ENCODE assay signal across 36 cellular contexts in genomic region chr7:82128546-82128945, GRCh38.
"Had no signal": no experiment of that assay in that cellular context is flagged by ENCODE, and none has a peak within 500 bp of the region (broad histone marks: within the 10 kb centered on the region; RNA-seq: fewer than 3 reads in every experiment).

No MANE protein-coding gene starts in this region.

- H3K4me3 Mint-ChIP-seq: activated B cell treated with CpG ODN at 0.5 μM for 24 hours; activated CD4-positive, alpha-beta memory T cell treated with anti-CD3 and anti-CD28 coated beads for 36 hours; activated CD4-positive, alpha-beta T cell treated with anti-CD3 and anti-CD28 coated beads, Interleukin-2, amount 10 ng/mL, durations not matched to agents 24 days and 14 days; activated CD8-positive, alpha-beta T cell treated with anti-CD3 and anti-CD28 coated beads for 36 hours; activated naive CD4-positive, alpha-beta T cell treated with anti-CD3 and anti-CD28 coated beads for 36 hours; activated naive CD8-positive, alpha-beta T cell treated with anti-CD3 and anti-CD28 coated beads for 36 hours; activated T-cell treated with anti-CD3 and anti-CD28 coated beads, Interleukin-2, amount 50 U/mL, for 4 hours; activated T-cell treated with anti-CD3 and anti-CD28 coated beads, Interleukin-2, amount 50 U/mL, for 72 hours; activated T-helper 1 cell treated with anti-CD3 and anti-CD28 coated beads, Interleukin-12 subunit alpha, Interleukin-12 subunit beta, Interleukin-2, Interleukin-4 antibody, amounts not matched to agents 30 ng/mL and 10 ng/mL and 1 ng/mL, durations not matched to agents 14 hours and 24 hours and 36 hours; activated T-helper 17 cell treated with anti-CD3 and anti-CD28 coated beads, Interleukin-2, amount 50 U/mL, for 72 hours; brain; central memory CD8-positive, alpha-beta T cell; T-helper 1 cell treated with Interleukin-12 subunit alpha and Interleukin-12 subunit beta and Interleukin-4 antibody, amounts not matched to agents 30 μg/mL and 1 μg/mL, for 36 hours; T-helper 2 cell treated with Interferon-gamma antibody and Interleukin-4, amounts not matched to agents 5 μg/mL and 100 μg/mL, for 36 hours had no signal

- H3K27me3 ChIP-seq: adrenal gland, cardiac muscle cell had no signal

- H3K27ac ChIP-seq: cardiac muscle cell, VCaP had no signal

- H3K36me3 ChIP-seq: adrenal gland, cardiac muscle cell had no signal

- H3K27me3 Mint-ChIP-seq: activated B cell treated with CpG ODN at 0.5 μM for 24 hours; activated CD4-positive, alpha-beta memory T cell treated with anti-CD3 and anti-CD28 coated beads for 36 hours; activated CD4-positive, alpha-beta T cell treated with anti-CD3 and anti-CD28 coated beads, Interleukin-2, amount 10 ng/mL, durations not matched to agents 24 days and 14 days; activated CD8-positive, alpha-beta T cell treated with anti-CD3 and anti-CD28 coated beads for 36 hours; activated naive CD8-positive, alpha-beta T cell treated with anti-CD3 and anti-CD28 coated beads for 36 hours; activated T-helper 17 cell treated with anti-CD3 and anti-CD28 coated beads, Interleukin-2, amount 50 U/mL, for 72 hours; brain; central memory CD8-positive, alpha-beta T cell had no signal

- H3K4me1 Mint-ChIP-seq: activated B cell treated with CpG ODN at 0.5 μM for 24 hours; activated CD4-positive, alpha-beta T cell treated with anti-CD3 and anti-CD28 coated beads, Interleukin-2, amount 10 ng/mL, durations not matched to agents 24 days and 14 days; activated naive CD8-positive, alpha-beta T cell treated with anti-CD3 and anti-CD28 coated beads for 36 hours; activated T-helper 17 cell treated with anti-CD3 and anti-CD28 coated beads, Interleukin-2, amount 50 U/mL, for 72 hours; central memory CD8-positive, alpha-beta T cell had no signal

- DNase-seq: activated B cell treated with CpG ODN at 0.5 μM for 24 hours; activated CD4-positive, alpha-beta memory T cell treated with anti-CD3 and anti-CD28 coated beads for 36 hours; activated CD4-positive, alpha-beta T cell treated with anti-CD3 and anti-CD28 coated beads for 4 hours; activated CD4-positive, alpha-beta T cell treated with anti-CD3 and anti-CD28 coated beads, Interleukin-2, amount 10 ng/mL, durations not matched to agents 24 days and 14 days; activated CD4-positive, alpha-beta T cell treated with anti-CD3 and anti-CD28 coated beads, Interleukin-2, amount 50 U/mL, for 1 hour; activated CD4-positive, alpha-beta T cell treated with anti-CD3 and anti-CD28 coated beads, Interleukin-2, amount 50 U/mL, for 4 hours; activated CD4-positive, CD25-positive, alpha-beta regulatory T cell treated with anti-CD3 and anti-CD28 coated beads, Interleukin-2, amount 50 U/mL, for 72 hours; activated CD8-positive, alpha-beta memory T cell treated with anti-CD3 and anti-CD28 coated beads, Interleukin-2, amount 50 U/mL, for 4 hours; activated CD8-positive, alpha-beta T cell treated with anti-CD3 and anti-CD28 coated beads for 36 hours; activated effector memory CD4-positive, alpha-beta T cell treated with anti-CD3 and anti-CD28 coated beads, Interleukin-2, amount 50 U/mL, for 16 hours; activated gamma-delta T cell treated with Interleukin-2 at 50 U/mL for 16 hours; activated naive CD4-positive, alpha-beta T cell; activated naive CD4-positive, alpha-beta T cell treated with anti-CD3 and anti-CD28 coated beads for 36 hours; activated naive CD4-positive, alpha-beta T cell treated with anti-CD3 and anti-CD28 coated beads, Interleukin-2, amount 50 U/mL, for 16 hours; activated naive CD8-positive, alpha-beta T cell treated with anti-CD3 and anti-CD28 coated beads for 36 hours; activated T-cell treated with anti-CD3 and anti-CD28 coated beads for 4 hours; activated T-cell treated with anti-CD3 and anti-CD28 coated beads, Interleukin-2, amount 50 U/mL, for 1 hour; activated T-cell treated with anti-CD3 and anti-CD28 coated beads, Interleukin-2, amount 50 U/mL, for 4 hours; activated T-cell treated with anti-CD3 and anti-CD28 coated beads, Interleukin-2, amount 50 U/mL, for 72 hours; amniotic stem cell; aorta; caudate nucleus; cerebellar nuclear complex; T-helper 1 cell; T-helper 2 cell; T-helper 9 cell had no signal

- H3K9me3 Mint-ChIP-seq: activated B cell treated with CpG ODN at 0.5 μM for 24 hours; activated CD4-positive, alpha-beta T cell treated with anti-CD3 and anti-CD28 coated beads, Interleukin-2, amount 10 ng/mL, durations not matched to agents 24 days and 14 days; activated CD8-positive, alpha-beta T cell treated with anti-CD3 and anti-CD28 coated beads for 36 hours; activated naive CD4-positive, alpha-beta T cell treated with anti-CD3 and anti-CD28 coated beads for 36 hours; activated naive CD8-positive, alpha-beta T cell treated with anti-CD3 and anti-CD28 coated beads for 36 hours; activated T-helper 1 cell treated with anti-CD3 and anti-CD28 coated beads, Interleukin-12 subunit alpha, Interleukin-12 subunit beta, Interleukin-2, Interleukin-4 antibody, amounts not matched to agents 30 ng/mL and 10 ng/mL and 1 ng/mL, durations not matched to agents 14 hours and 24 hours and 36 hours; T-helper 1 cell treated with Interleukin-12 subunit alpha and Interleukin-12 subunit beta and Interleukin-4 antibody, amounts not matched to agents 30 μg/mL and 1 μg/mL, for 36 hours had no signal

- ATAC-seq: activated CD8-positive, alpha-beta T cell treated with anti-CD3 and anti-CD28 coated beads for 36 hours; activated naive CD4-positive, alpha-beta T cell treated with anti-CD3 and anti-CD28 coated beads, Interleukin-2, amount 50 U/mL, for 72 hours; activated T-cell treated with anti-CD3 and anti-CD28 coated beads, Interleukin-2, amount 50 U/mL, for 4 hours; activated T-cell treated with anti-CD3 and anti-CD28 coated beads, Interleukin-2, amount 50 U/mL, for 72 hours; activated T-helper 17 cell treated with anti-CD3 and anti-CD28 coated beads, Interleukin-2, amount 50 U/mL, for 72 hours had no signal

- H3K27ac Mint-ChIP-seq: activated B cell treated with CpG ODN at 0.5 μM for 24 hours; activated CD4-positive, alpha-beta memory T cell treated with anti-CD3 and anti-CD28 coated beads for 36 hours; activated CD4-positive, alpha-beta T cell treated with anti-CD3 and anti-CD28 coated beads, Interleukin-2, amount 10 ng/mL, durations not matched to agents 24 days and 14 days; activated CD8-positive, alpha-beta T cell treated with anti-CD3 and anti-CD28 coated beads for 36 hours; activated naive CD4-positive, alpha-beta T cell treated with anti-CD3 and anti-CD28 coated beads for 36 hours; activated naive CD4-positive, alpha-beta T cell treated with anti-CD3 and anti-CD28 coated beads, Interleukin-2, amount 50 U/mL, for 72 hours; activated naive CD8-positive, alpha-beta T cell treated with anti-CD3 and anti-CD28 coated beads for 36 hours; activated T-cell treated with anti-CD3 and anti-CD28 coated beads, Interleukin-2, amount 50 U/mL, for 72 hours; activated T-helper 1 cell treated with anti-CD3 and anti-CD28 coated beads, Interleukin-12 subunit alpha, Interleukin-12 subunit beta, Interleukin-2, Interleukin-4 antibody, amounts not matched to agents 30 ng/mL and 10 ng/mL and 1 ng/mL, durations not matched to agents 14 hours and 24 hours and 36 hours; activated T-helper 17 cell treated with anti-CD3 and anti-CD28 coated beads, Interleukin-2, amount 50 U/mL, for 72 hours; T-helper 1 cell treated with Interleukin-12 subunit alpha and Interleukin-12 subunit beta and Interleukin-4 antibody, amounts not matched to agents 30 μg/mL and 1 μg/mL, for 36 hours; T-helper 2 cell treated with Interferon-gamma antibody and Interleukin-4, amounts not matched to agents 5 μg/mL and 100 μg/mL, for 36 hours had no signal

- H3K4me3 ChIP-seq: adrenal gland, cardiac muscle cell had no signal

- H3K36me3 Mint-ChIP-seq: activated CD4-positive, alpha-beta memory T cell treated with anti-CD3 and anti-CD28 coated beads for 36 hours; activated naive CD4-positive, alpha-beta T cell treated with anti-CD3 and anti-CD28 coated beads, Interleukin-2, amount 50 U/mL, for 72 hours; activated naive CD8-positive, alpha-beta T cell treated with anti-CD3 and anti-CD28 coated beads for 36 hours had no signal
